18 cellular contexts compared by ENCODE assay signal in the genomic region with DNA sequence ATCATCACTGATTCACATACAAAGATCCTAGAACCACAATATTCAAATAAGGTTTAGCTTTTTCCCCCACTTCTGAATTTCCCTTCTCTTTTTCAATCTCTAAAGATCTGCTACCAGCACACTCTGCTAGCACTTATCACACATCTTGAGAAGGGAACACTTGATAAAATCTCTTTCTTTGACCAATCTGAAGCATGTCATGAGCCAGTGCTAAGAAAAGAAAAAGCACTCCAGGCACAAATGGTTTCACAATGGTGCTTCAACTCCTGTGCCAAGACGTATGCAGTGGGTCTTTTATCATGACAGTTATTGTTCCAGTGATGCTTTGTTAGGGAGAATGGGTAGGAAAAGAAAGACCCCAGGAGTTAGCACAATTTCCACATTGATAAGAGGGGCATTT.
DNase-seq lines count a peak whose midpoint lies in the region; ATAC-seq and TF ChIP-seq lines count a peak whose summit lies in the region.
"Had no signal": no experiment of that assay in that cellular context is flagged by ENCODE, and none has a peak within 500 bp of the region (broad histone marks: within the 10 kb centered on the region; RNA-seq: fewer than 3 reads in every experiment).

No MANE protein-coding gene starts in this region.

- no peaks in the 10 kb centered on the region for H3F3A ChIP-seq in PC-9 (ENCODE audit: insufficient read depth, low read depth)

- H4K20me1 ChIP-seq in OCI-LY3 (ENCODE audit: insufficient read depth, low read length), result no peaks in the 10 kb centered on the region
- no peaks in the 10 kb centered on the region for H4K20me1 ChIP-seq in PC-9 (ENCODE audit: insufficient read depth)

- no peaks in the 10 kb centered on the region for H3K9me3 ChIP-seq in OCI-LY3 (ENCODE audit: insufficient read depth, low read length)
- no peaks in the 10 kb centered on the region for H3K9me3 ChIP-seq in lower lobe of right lung
- H3K9me3 ChIP-seq in neuronal stem cell (replicated peaks in 1 of 2; ENCODE audit: control insufficient read depth in 2 of 2, insufficient read depth in 1 of 2, low read depth in 1 of 2, low read length in 2 of 2), result no peaks in the 10 kb centered on the region
- no peaks in the 10 kb centered on the region for H3K9me3 ChIP-seq in upper lobe of right lung
- H3K9me3 ChIP-seq in PC-9 (ENCODE audit: insufficient read depth, low read depth), result no peaks in the 10 kb centered on the region

- no peaks in the 10 kb centered on the region for H3K9me3 Mint-ChIP-seq in chondrocyte (ENCODE audit: low read depth)
- H3K9me3 Mint-ChIP-seq: GM23338, H9, HFFc6 had no signal

- no TSS peak for BruUV-seq in PC-9 (replicated peaks; lab: Mats Ljungman, UMichigan)

- POLR2A ChIA-PET in PC-9 (lab: Charles Lee; ENCODE audit: unreplicated experiment), result interaction anchor here (0.6 kb wide), 1 partner anchor 1241 kb away, joined by 3 read pairs; no protein-coding TSS in a partner anchor

- H4K8ac ChIP-seq in neuronal stem cell (ENCODE audit: low read depth, low read length), result no peak overlapping the region

- H3K4me1 Mint-ChIP-seq in chondrocyte (ENCODE audit: low read depth), result no peaks in the 10 kb centered on the region
- H3K4me1 Mint-ChIP-seq: CD4-positive, alpha-beta memory T cell had no signal

- no peak overlapping the region for H2AK5ac ChIP-seq in neuronal stem cell (ENCODE audit: low read depth, low read length)

- H3K79me1 ChIP-seq in neuronal stem cell (ENCODE audit: low read depth, low read length), result no peaks in the 10 kb centered on the region

- no peaks in the 10 kb centered on the region for H3K79me2 ChIP-seq in OCI-LY3 (ENCODE audit: low read length)
- H3K79me2 ChIP-seq in PC-9 (ENCODE audit: low read depth), result no peaks in the 10 kb centered on the region

- no peak overlapping the region for H3K18ac ChIP-seq in neuronal stem cell (ENCODE audit: low read length)

- no peak overlapping the region for H4K91ac ChIP-seq in neuronal stem cell (ENCODE audit: low read depth, low read length, poor library complexity)

- no peak overlapping the region for H3K4ac ChIP-seq in neuronal stem cell (ENCODE audit: low read length)

- no peak overlapping the region for H3K4me3 ChIP-seq in OCI-LY3 (ENCODE audit: low read length)
- no peak overlapping the region for H3K4me3 ChIP-seq in lower lobe of right lung
- H3K4me3 ChIP-seq in neuronal stem cell (ENCODE audit: low read length in 2 of 2), result no peak overlapping the region
- H3K4me3 ChIP-seq in upper lobe of right lung, result no peak overlapping the region
- no peak overlapping the region for H3K4me3 ChIP-seq in PC-9
- H3K4me3 ChIP-seq: GM23338 had no signal

- H2BK120ac ChIP-seq in neuronal stem cell (ENCODE audit: low read depth, low read length), result no peak overlapping the region

- TF ChIP-seq CTCF in OCI-LY3 (IDR thresholded peaks at IDR 0.05; ENCODE audit: low read depth, low read length), result no peak
- no peak for TF ChIP-seq CTCF in lower lobe of right lung (IDR thresholded peaks at IDR 0.05)
- no peak for TF ChIP-seq CTCF in upper lobe of right lung (IDR thresholded peaks at IDR 0.05)
- no peak for TF ChIP-seq CTCF in chondrocyte (IDR thresholded peaks at IDR 0.05)
- TF ChIP-seq CTCF in PC-9 (conservative IDR thresholded peaks at IDR 0.05), result no peak

- no CpG with 5 or more reads among the region's 1 CpG for WGBS in neuronal stem cell (ENCODE audit: extremely low coverage in 2 of 2, insufficient read length in 2 of 2, insufficient replicate concordance in 1 of 2), 2 donors

- H3K36me3 Mint-ChIP-seq in chondrocyte (ENCODE audit: low read depth), result no peaks in the 10 kb centered on the region
- H3K36me3 Mint-ChIP-seq: CD4-positive, alpha-beta memory T cell had no signal

- peak overlapping the region; percentile 49 for H3K4me2 ChIP-seq in OCI-LY3 (ENCODE audit: low read length)
- no peak overlapping the region for H3K4me2 ChIP-seq in neuronal stem cell (ENCODE audit: insufficient read depth, low read length, poor library complexity, severe bottlenecking)
- H3K4me2 ChIP-seq in PC-9, result no peak overlapping the region
- H3K4me2 ChIP-seq: GM23338 had no signal

- H3K9ac ChIP-seq in OCI-LY3 (ENCODE audit: low read length) (no peak overlapping the region; the same call in 1 of the 2 replicates), neuronal stem cell (ENCODE audit: low read depth, low read length, poor library complexity) (no peak overlapping the region)

- H3K27ac Mint-ChIP-seq in chondrocyte (ENCODE audit: unreplicated experiment), result no peak overlapping the region
- H3K27ac Mint-ChIP-seq: GM23338, HFFc6 had no signal

- H3K4me3 Mint-ChIP-seq in chondrocyte (ENCODE audit: unreplicated experiment), result no peak overlapping the region
- H3K4me3 Mint-ChIP-seq: CD4-positive, alpha-beta memory T cell; GM23338; H9; HFFc6 had no signal

- DNase-seq in lower lobe of right lung (no peak), neuronal stem cell (ENCODE audit: low spot score) (peak; percentile 1), upper lobe of right lung (no peak), chondrocyte (ENCODE audit: low spot score) (no peak), activated T-cell treated with anti-CD3 and anti-CD28 coated beads for 4 hours (no peak), PC-9 (no peak)
- DNase-seq: C1 segment of cervical spinal cord; Calu3; CD4-positive, alpha-beta memory T cell; COR-L47; DMS53; DMS79 treated with DMSO at 0.1 percent for 48 hours; GF-D8; H9; HFFc6 had no signal

- intact Hi-C loops in lower lobe of right lung (cut with DNase I) (no loop called here), upper lobe of right lung (cut with DNase I) (no loop called here), PC-9 (cut with micrococcal nuclease; ENCODE audit: unreplicated experiment) (no loop called here)

- H3K36me3 ChIP-seq in OCI-LY3 (replicated peaks; ENCODE audit: low read depth, low read length), result no peaks in the 10 kb centered on the region
- no peaks in the 10 kb centered on the region for H3K36me3 ChIP-seq in lower lobe of right lung
- H3K36me3 ChIP-seq in neuronal stem cell (replicated peaks in 1 of 2; ENCODE audit: control insufficient read depth in 2 of 2, insufficient read depth in 2 of 2, low read length in 2 of 2), result no peaks in the 10 kb centered on the region
- no peaks in the 10 kb centered on the region for H3K36me3 ChIP-seq in upper lobe of right lung
- no peaks in the 10 kb centered on the region for H3K36me3 ChIP-seq in PC-9 (ENCODE audit: low read depth)

- no peak overlapping the region for H2AFZ ChIP-seq in OCI-LY3 (ENCODE audit: low read depth, low read length)
- H2AFZ ChIP-seq in neuronal stem cell (ENCODE audit: low read length), result no peak overlapping the region
- H2AFZ ChIP-seq in PC-9, result no peak overlapping the region
- H2AFZ ChIP-seq: GM23338 had no signal

- CTCF ChIA-PET in PC-9 (lab: Charles Lee), result no interaction called here

- H2BK5ac ChIP-seq in neuronal stem cell (ENCODE audit: low read length), result no peak overlapping the region

- ATAC-seq in lower lobe of right lung, result peak; percentile 43 to 65
- ATAC-seq in upper lobe of right lung, result peak; percentile 70
- ATAC-seq in activated CD4-positive, CD25-positive, alpha-beta regulatory T cell treated with anti-CD3 and anti-CD28 coated beads, Interleukin-2, amount 50 U/mL, for 24 hours, result no peak
- ATAC-seq: GM23338 had no signal

- H3K27me3 Mint-ChIP-seq in chondrocyte (ENCODE audit: low read depth), result peaks cover 13% of the 10 kb centered on the region
- H3K27me3 Mint-ChIP-seq: CD4-positive, alpha-beta memory T cell had no signal

- H3K27me3 ChIP-seq in OCI-LY3 (ENCODE audit: low read depth, low read length), result no peaks in the 10 kb centered on the region
- H3K27me3 ChIP-seq in lower lobe of right lung (ENCODE audit: low read depth), result no peaks in the 10 kb centered on the region
- no peaks in the 10 kb centered on the region for H3K27me3 ChIP-seq in neuronal stem cell (ENCODE audit: control insufficient read depth in 3 of 3, insufficient read depth in 3 of 3, low read depth in 1 of 3, low read length in 3 of 3)
- H3K27me3 ChIP-seq in upper lobe of right lung, result no peaks in the 10 kb centered on the region
- H3K27me3 ChIP-seq in PC-9 (ENCODE audit: insufficient read depth, low read depth), result no peaks in the 10 kb centered on the region

- H3K9me2 ChIP-seq in PC-9 (ENCODE audit: insufficient read depth), result no peaks in the 10 kb centered on the region

- H3K23ac ChIP-seq in neuronal stem cell (ENCODE audit: low read depth, low read length, poor library complexity), result no peak overlapping the region

- H2BK15ac ChIP-seq in neuronal stem cell (ENCODE audit: low read length), result no peak overlapping the region

- H2BK12ac ChIP-seq in neuronal stem cell (ENCODE audit: low read length), result no peak overlapping the region

- peaks cover 29% of the 10 kb centered on the region for H3K4me1 ChIP-seq in OCI-LY3 (ENCODE audit: low read length)
- H3K4me1 ChIP-seq in lower lobe of right lung, result peaks cover 10% of the 10 kb centered on the region
- peaks cover 0 to 3% of the 10 kb centered on the region in 2 donors for H3K4me1 ChIP-seq in neuronal stem cell (ENCODE audit: control insufficient read depth in 2 of 2, insufficient read depth in 1 of 2, low read depth in 1 of 2, low read length in 2 of 2)
- no peaks in the 10 kb centered on the region for H3K4me1 ChIP-seq in upper lobe of right lung
- H3K4me1 ChIP-seq in PC-9 (replicated peaks; ENCODE audit: insufficient read depth), result no peaks in the 10 kb centered on the region

- 0 out of 2 replicates have a peak overlapping the region, but pooled peaks have one; percentile 22 for H3K27ac ChIP-seq in OCI-LY3 (ENCODE audit: low read length)
- no peak overlapping the region for H3K27ac ChIP-seq in lower lobe of right lung
- no peak overlapping the region for H3K27ac ChIP-seq in neuronal stem cell (replicated peaks; ENCODE audit: low read length)
- H3K27ac ChIP-seq in upper lobe of right lung, result no peak overlapping the region
- no peak overlapping the region for H3K27ac ChIP-seq in PC-9

- no peak overlapping the region for H3K14ac ChIP-seq in neuronal stem cell (ENCODE audit: low read length)

Comparison
In these comparisons a context has a peak if more than half of its experiments do, and no peak if none do; other contexts are left out.
1. ATAC-seq: peak in lower lobe of right lung (2 of 2) and upper lobe of right lung (single experiment); none in activated CD4-positive, CD25-positive, alpha-beta regulatory T cell treated with anti-CD3 and anti-CD28 coated beads, Interleukin-2, amount 50 U/mL, for 24 hours (0 of 2).